In the genomic region with DNA sequence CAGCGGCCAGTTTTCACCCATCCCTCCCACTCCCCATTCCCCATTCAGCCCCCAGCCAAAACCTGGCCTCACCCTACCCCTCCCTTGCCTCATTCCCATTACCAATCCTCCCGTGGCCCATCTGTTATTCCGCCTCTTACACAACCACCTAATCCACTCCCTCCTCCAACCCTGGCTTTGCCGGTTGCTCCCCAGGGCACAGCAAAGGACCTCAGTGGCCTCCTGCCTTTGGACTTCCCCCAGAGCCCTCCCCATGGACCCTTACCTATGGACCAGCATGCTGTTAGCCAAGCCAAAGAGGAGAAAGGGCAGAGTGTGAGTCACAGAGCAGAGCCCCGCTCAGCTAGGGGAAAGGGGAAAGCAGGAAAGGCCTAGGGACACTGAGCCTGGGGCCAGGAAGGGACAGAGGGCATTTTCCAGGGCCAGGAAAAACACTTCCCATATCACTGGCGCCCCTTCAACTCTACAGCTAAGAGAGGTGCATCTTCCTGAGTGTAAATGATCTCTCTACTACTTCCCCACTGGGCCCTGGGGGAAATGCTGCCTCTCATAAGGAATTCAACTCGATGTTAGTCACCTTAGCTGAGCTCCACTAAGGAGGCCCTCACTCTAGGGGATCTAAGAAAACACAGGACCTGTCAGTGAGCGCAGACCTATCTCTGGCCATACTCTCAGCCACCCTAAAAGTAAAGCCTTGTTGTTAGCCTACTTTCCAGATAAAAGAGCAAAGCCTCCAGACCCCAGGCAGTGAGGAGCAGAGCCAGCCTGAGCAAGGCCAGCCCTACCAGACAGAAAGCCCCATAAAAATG, we compare ENCODE assay signal across 2 cellular contexts.
TF ChIP-seq lines count a peak whose summit lies in the region.

No MANE protein-coding gene starts in this region.

TF ChIP-seq in SK-N-SH treated with all-trans-retinoic acid at 6 μM for 48 hours, 23 proteins besides CTCF, POLR2A, EP300 and RAD21 (continued from another document):
- TF ChIP-seq, protein P1, sequence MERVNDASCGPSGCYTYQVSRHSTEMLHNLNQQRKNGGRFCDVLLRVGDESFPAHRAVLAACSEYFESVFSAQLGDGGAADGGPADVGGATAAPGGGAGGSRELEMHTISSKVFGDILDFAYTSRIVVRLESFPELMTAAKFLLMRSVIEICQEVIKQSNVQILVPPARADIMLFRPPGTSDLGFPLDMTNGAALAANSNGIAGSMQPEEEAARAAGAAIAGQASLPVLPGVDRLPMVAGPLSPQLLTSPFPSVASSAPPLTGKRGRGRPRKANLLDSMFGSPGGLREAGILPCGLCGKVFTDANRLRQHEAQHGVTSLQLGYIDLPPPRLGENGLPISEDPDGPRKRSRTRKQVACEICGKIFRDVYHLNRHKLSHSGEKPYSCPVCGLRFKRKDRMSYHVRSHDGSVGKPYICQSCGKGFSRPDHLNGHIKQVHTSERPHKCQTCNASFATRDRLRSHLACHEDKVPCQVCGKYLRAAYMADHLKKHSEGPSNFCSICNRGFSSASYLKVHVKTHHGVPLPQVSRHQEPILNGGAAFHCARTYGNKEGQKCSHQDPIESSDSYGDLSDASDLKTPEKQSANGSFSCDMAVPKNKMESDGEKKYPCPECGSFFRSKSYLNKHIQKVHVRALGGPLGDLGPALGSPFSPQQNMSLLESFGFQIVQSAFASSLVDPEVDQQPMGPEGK (CRISPR knock-in tag; IDR thresholded peaks at IDR 0.05; ENCODE audit: borderline replicate concordance) = no peak
- TF ChIP-seq BACH2 (CRISPR knock-in tag; IDR thresholded peaks at IDR 0.05; ENCODE audit: borderline replicate concordance) (no peak), ZNF8 (CRISPR knock-in tag; IDR thresholded peaks at IDR 0.05) (no peak), PPARA (CRISPR knock-in tag; IDR thresholded peaks at IDR 0.05; ENCODE audit: borderline replicate concordance) (no peak), ZNF70 (CRISPR knock-in tag; IDR thresholded peaks at IDR 0.05) (no peak), RARB (CRISPR knock-in tag; IDR thresholded peaks at IDR 0.05) (no peak), GLIS3 (CRISPR knock-in tag; IDR thresholded peaks at IDR 0.05) (no peak), CSRNP3 (CRISPR knock-in tag; IDR thresholded peaks at IDR 0.05) (no peak), SNAI2 (CRISPR knock-in tag; IDR thresholded peaks at IDR 0.05) (no peak), ZC3H10 (CRISPR knock-in tag; IDR thresholded peaks at IDR 0.05) (no peak)

TF ChIP-seq in SK-N-SH, 30 proteins besides CTCF, POLR2A, EP300 and RAD21 (continued from another document):
- TF ChIP-seq, protein P2, sequence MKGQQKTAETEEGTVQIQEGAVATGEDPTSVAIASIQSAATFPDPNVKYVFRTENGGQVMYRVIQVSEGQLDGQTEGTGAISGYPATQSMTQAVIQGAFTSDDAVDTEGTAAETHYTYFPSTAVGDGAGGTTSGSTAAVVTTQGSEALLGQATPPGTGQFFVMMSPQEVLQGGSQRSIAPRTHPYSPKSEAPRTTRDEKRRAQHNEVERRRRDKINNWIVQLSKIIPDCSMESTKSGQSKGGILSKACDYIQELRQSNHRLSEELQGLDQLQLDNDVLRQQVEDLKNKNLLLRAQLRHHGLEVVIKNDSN (IDR thresholded peaks at IDR 0.05; ENCODE audit: borderline replicate concordance, low read depth) = no peak
- no peak for TF ChIP-seq REST (IDR thresholded peaks at IDR 0.05; ENCODE audit: low read depth, low read length)
